8 cellular contexts compared by ENCODE assay signal in the genomic region with DNA sequence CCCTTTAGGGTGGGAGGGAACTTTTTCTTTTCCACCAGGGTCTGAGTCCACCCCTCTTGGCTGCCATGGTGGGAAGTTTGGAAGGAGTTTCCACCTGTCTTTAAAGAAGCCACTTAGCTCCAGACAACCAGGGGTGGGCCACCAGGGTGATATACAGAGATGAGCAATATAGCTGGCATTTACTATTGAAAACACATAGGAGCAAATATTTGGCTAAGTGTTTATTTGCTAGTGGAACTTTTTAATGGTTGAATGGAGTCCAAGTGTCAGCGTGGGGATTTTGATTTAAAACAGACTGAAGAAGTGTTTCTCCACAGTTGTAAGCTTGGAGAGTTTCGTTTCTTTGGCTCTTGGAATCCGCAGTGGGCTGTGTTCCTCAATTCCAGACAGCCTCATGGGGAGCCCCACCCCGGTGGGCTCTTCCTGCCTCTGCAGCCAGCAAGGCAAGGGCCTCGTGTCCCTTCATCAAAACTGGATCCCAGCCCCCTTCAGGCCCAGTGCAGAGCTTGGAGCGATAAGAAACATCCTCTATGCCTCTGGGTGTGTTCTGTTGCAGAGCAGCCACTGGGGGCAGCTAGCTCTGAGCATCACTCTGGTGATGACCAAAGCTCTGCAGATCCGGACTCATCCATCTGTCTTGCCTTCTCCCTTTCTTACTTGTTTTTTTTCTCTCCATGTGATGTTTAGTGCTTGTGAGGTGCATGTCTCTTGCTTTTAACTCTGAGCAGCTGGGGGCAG. TPM values are rescaled to one million over a fixed set of nuclear protein-coding genes. Genes with fewer than 3 reads are reported as not detected.
A peak's percentile ranks its signal among the peaks of the same experiment; 100 is the strongest.
DNase-seq lines count a peak whose midpoint lies in the region; ATAC-seq and TF ChIP-seq lines count a peak whose summit lies in the region.

No MANE protein-coding gene starts in this region.

- DNase-seq in right cardiac atrium = peak in 1 of 3 donors; percentile 38
- no peak for DNase-seq in left ventricle myocardium superior
- DNase-seq in NT2/D1 (ENCODE audit: low read depth, low spot score) = peak; percentile 46
- DNase-seq in fibroblast of mammary gland (ENCODE audit: low read depth) = peak; percentile 18
- no peak for DNase-seq in upper lobe of right lung
- no peak for DNase-seq in stimulated activated naive CD4-positive, alpha-beta T cell treated with Interleukin-2 at 50 U/mL for 16 hours (lab: John Stamatoyannopoulos, UW)
- DNase-seq in NCI-H345 (lab: John Stamatoyannopoulos, UW) = no peak

- WGBS in right cardiac atrium = 18% methylated on average over 7 of the region's 7 CpGs

- TF ChIP-seq CTCF in fibroblast of mammary gland (conservative IDR thresholded peaks at IDR 0.05; ENCODE audit: control insufficient read depth, insufficient read depth, low read depth, low read length) (peak; percentile 36), upper lobe of right lung (IDR thresholded peaks at IDR 0.05) (peak; percentile 25)

- intact Hi-C loops in right cardiac atrium (cut with DNase I) = no loop called here
- intact Hi-C loops in left ventricle myocardium superior (cut with micrococcal nuclease) = no loop called here
- intact Hi-C loops in upper lobe of right lung (cut with DNase I) = no loop called here

- H3K4me1 ChIP-seq in right cardiac atrium (ENCODE audit: control insufficient read depth, insufficient read depth, low read length) = no peaks in the 10 kb centered on the region
- H3K4me1 ChIP-seq in NT2/D1 (ENCODE audit: insufficient read depth, insufficient read length) = peaks cover 4% of the 10 kb centered on the region
- H3K4me1 ChIP-seq in upper lobe of right lung = no peaks in the 10 kb centered on the region

- H3K27me3 ChIP-seq in right cardiac atrium (ENCODE audit: control insufficient read depth, insufficient read depth) (no peaks in the 10 kb centered on the region), NT2/D1 (ENCODE audit: insufficient read depth, insufficient read length) (peaks cover 9% of the 10 kb centered on the region), upper lobe of right lung (no peaks in the 10 kb centered on the region)

- H3K4me3 ChIP-seq in right cardiac atrium (ENCODE audit: low read length) (no peak overlapping the region), NT2/D1 (ENCODE audit: insufficient read length, low read depth) (no peak overlapping the region), fibroblast of mammary gland (ENCODE audit: control insufficient read depth, low read depth, low read length) (no peak overlapping the region), upper lobe of right lung (no peak overlapping the region)

- ATAC-seq in right cardiac atrium (peak; percentile 38 to 48), left ventricle myocardium superior (no peak), upper lobe of right lung (peak; percentile 34), HG03045 (IDR thresholded peaks at IDR 0.05; ENCODE audit: unreplicated experiment) (no peak)

- H3K27ac ChIP-seq in right cardiac atrium (ENCODE audit: low read length) (no peak overlapping the region), upper lobe of right lung (no peak overlapping the region)

- H3K9ac ChIP-seq in NT2/D1 (ENCODE audit: insufficient read length, low read depth) = peak overlapping the region; percentile 18

- H3K9me3 ChIP-seq in right cardiac atrium (ENCODE audit: control insufficient read depth, low read length) = no peaks in the 10 kb centered on the region
- no peaks in the 10 kb centered on the region for H3K9me3 ChIP-seq in NT2/D1 (ENCODE audit: insufficient read depth, low read length)
- no peaks in the 10 kb centered on the region for H3K9me3 ChIP-seq in upper lobe of right lung

- H3K36me3 ChIP-seq in NT2/D1 (ENCODE audit: insufficient read depth, insufficient read length, low read length) = no peaks in the 10 kb centered on the region
- H3K36me3 ChIP-seq in upper lobe of right lung = no peaks in the 10 kb centered on the region

RNA-seq across cellular contexts. Expression of a gene that starts 36.1 kb away (rescaled TPM):
- 1 to 10 TPM in 1 of 4 donors, under 1 TPM in 3; 0.14 to 1.1 (median 0.36) TPM for total RNA-seq in right cardiac atrium
- 0.34 TPM for polyA plus RNA-seq in right cardiac atrium
- total RNA-seq in left ventricle myocardium superior = 0.22 TPM
- total RNA-seq in upper lobe of right lung = 2.3 TPM

Comparison
In these comparisons a context has a peak if more than half of its experiments do, and no peak if none do; other contexts are left out.
1. ATAC-seq: peak in right cardiac atrium (2 of 2) and upper lobe of right lung (single experiment); none in left ventricle myocardium superior (single experiment) and HG03045 (single experiment).
2. DNase-seq: peak in NT2/D1 (single experiment) and fibroblast of mammary gland (single experiment); none in left ventricle myocardium superior (single experiment), upper lobe of right lung (single experiment), stimulated activated naive CD4-positive, alpha-beta T cell treated with Interleukin-2 at 50 U/mL for 16 hours (single experiment) and NCI-H345 (single experiment).